ENCODE assay signal across 8 cellular contexts in the genomic region with DNA sequence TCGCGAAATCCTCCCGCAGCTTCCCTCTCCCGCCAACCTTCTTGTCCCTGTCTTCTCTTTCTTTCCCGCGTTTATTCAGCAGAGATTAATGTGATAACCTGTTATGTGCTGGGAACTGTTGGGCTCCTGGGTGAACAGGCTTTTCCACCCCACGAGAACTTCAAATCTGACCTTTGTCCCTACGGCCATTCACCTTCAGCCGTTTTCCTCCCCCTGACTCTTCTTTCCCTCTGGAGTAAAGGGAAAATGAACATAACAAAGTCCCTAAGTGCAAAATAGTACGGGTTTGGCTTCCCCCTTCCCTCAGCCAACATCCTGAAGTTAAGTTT. TPM values are rescaled to one million over a fixed set of nuclear protein-coding genes. Genes with fewer than 3 reads are reported as not detected.
DNase-seq lines count a peak whose midpoint lies in the region; ATAC-seq and TF ChIP-seq lines count a peak whose summit lies in the region.

No MANE protein-coding gene starts in this region.

- ATAC-seq in CD8-positive, alpha-beta T cell = no peak
- no peak for ATAC-seq in HG02798 (IDR thresholded peaks at IDR 0.05; ENCODE audit: poor library complexity, unreplicated experiment)

- no peaks in the 10 kb centered on the region for H3K9me3 ChIP-seq in CD8-positive, alpha-beta T cell (ENCODE audit: low read length)
- H3K9me3 ChIP-seq in H9 (ENCODE audit: control insufficient read depth, low read depth, low read length) (no peaks in the 10 kb centered on the region), right atrium auricular region (no peaks in the 10 kb centered on the region), skeletal muscle satellite cell (replicated peaks; ENCODE audit: low read length) (no peaks in the 10 kb centered on the region)

- no peak overlapping the region for H2BK15ac ChIP-seq in H9 (ENCODE audit: low read depth, low read length)

- no peaks in the 10 kb centered on the region for H4K20me1 ChIP-seq in H9 (ENCODE audit: control insufficient read depth, insufficient read depth, insufficient read length)

- H3K4me3 Mint-ChIP-seq in CD8-positive, alpha-beta T cell = peak overlapping the region; percentile 84
- H3K4me3 Mint-ChIP-seq in H9 = peak overlapping the region; percentile 78 to 84
- H3K4me3 Mint-ChIP-seq in activated CD4-positive, alpha-beta memory T cell treated with anti-CD3 and anti-CD28 coated beads, Interleukin-2, amount 10 ng/mL, durations not matched to agents 7 days and 5 days = peak overlapping the region; percentile 73

- peak overlapping the region; percentile 64 for H3K4me3 ChIP-seq in CD8-positive, alpha-beta T cell (ENCODE audit: low read depth, low read length)
- peak overlapping the region; percentile 47 to 58 for H3K4me3 ChIP-seq in right atrium auricular region
- H3K4me3 ChIP-seq in skeletal muscle satellite cell (ENCODE audit: low read length) = peak overlapping the region; percentile 73

- H3K4me2 ChIP-seq in H9 (ENCODE audit: insufficient read depth, insufficient read length, low read length) (peak overlapping the region; percentile 88), skeletal muscle satellite cell (ENCODE audit: low read length) (peak overlapping the region; percentile 88)

- no peak overlapping the region for H2AFZ ChIP-seq in H9 (ENCODE audit: low read length)

- H3K9me3 Mint-ChIP-seq in CD8-positive, alpha-beta T cell = no peaks in the 10 kb centered on the region
- peaks cover 0 to 2% of the 10 kb centered on the region in 2 experiments; a peak in 1 of 5 replicates for H3K9me3 Mint-ChIP-seq in H9
- H3K9me3 Mint-ChIP-seq in activated CD4-positive, alpha-beta memory T cell treated with anti-CD3 and anti-CD28 coated beads, Interleukin-2, amount 10 ng/mL, durations not matched to agents 7 days and 5 days = no peaks in the 10 kb centered on the region

- WGBS in H9 (ENCODE audit: extremely low coverage, insufficient read length, low lambda C conversion rate) = no CpG with 5 or more reads among the region's 10 CpGs

- H4K91ac ChIP-seq in H9 (ENCODE audit: insufficient read length, low read depth, low read length) = no peak overlapping the region

- H3K36me3 ChIP-seq in CD8-positive, alpha-beta T cell (ENCODE audit: insufficient read depth, low read length) = no peaks in the 10 kb centered on the region
- H3K36me3 ChIP-seq in right atrium auricular region (no peaks in the 10 kb centered on the region), skeletal muscle satellite cell (ENCODE audit: insufficient read depth, low read length) (no peaks in the 10 kb centered on the region)

- POLR2A ChIA-PET in CD8-positive, alpha-beta T cell (lab: Charles Lee) = interaction anchor here (0.9 to 1.5 kb wide), 4 partner anchors 15 to 25 kb away, joined by 3 to 6 read pairs (median 4); a partner anchor contains a TSS
- POLR2A ChIA-PET in activated CD4-positive, alpha-beta memory T cell treated with anti-CD3 and anti-CD28 coated beads, Interleukin-2, amount 10 ng/mL, durations not matched to agents 7 days and 5 days (lab: Charles Lee) = interaction anchor here (1.2 to 2.5 kb wide), 8 partner anchors 11 to 228 kb away, joined by 3 to 28 read pairs (median 6); a partner anchor contains a TSS

- no peak overlapping the region for H3T11ph ChIP-seq in H9 (ENCODE audit: low read length)

- no peaks in the 10 kb centered on the region for H3K79me1 ChIP-seq in H9 (ENCODE audit: insufficient read depth, low read depth, low read length, poor library complexity, severe bottlenecking)

- CTCF ChIA-PET in CD8-positive, alpha-beta T cell (lab: Charles Lee) = interaction anchor here (1.1 to 1.6 kb wide), 3 partner anchors 10 to 24 kb away, joined by 3 to 4 read pairs (median 4); no protein-coding TSS in a partner anchor
- CTCF ChIA-PET in activated CD4-positive, alpha-beta memory T cell treated with anti-CD3 and anti-CD28 coated beads, Interleukin-2, amount 10 ng/mL, durations not matched to agents 7 days and 5 days (lab: Charles Lee) = interaction anchor here (0.7 to 1.8 kb wide), 10 partner anchors 9 to 440 kb away, joined by 3 to 13 read pairs (median 4); a partner anchor contains a TSS

- peaks cover 6% of the 10 kb centered on the region for H3K4me1 ChIP-seq in CD8-positive, alpha-beta T cell (ENCODE audit: insufficient read depth, low read length)
- no peaks in the 10 kb centered on the region for H3K4me1 ChIP-seq in H9 (ENCODE audit: insufficient read depth, low read length)
- peaks cover 0 to 5% of the 10 kb centered on the region in 2 donors for H3K4me1 ChIP-seq in right atrium auricular region
- H3K4me1 ChIP-seq in skeletal muscle satellite cell (ENCODE audit: control insufficient read depth, insufficient read depth, low read length) = peaks cover 6% of the 10 kb centered on the region

- peaks cover 23% of the 10 kb centered on the region for H3K4me1 Mint-ChIP-seq in CD8-positive, alpha-beta T cell (ENCODE audit: low read depth)
- H3K4me1 Mint-ChIP-seq in H9 = peaks cover 9 to 15% of the 10 kb centered on the region in 2 experiments
- H3K4me1 Mint-ChIP-seq in activated CD4-positive, alpha-beta memory T cell treated with anti-CD3 and anti-CD28 coated beads, Interleukin-2, amount 10 ng/mL, durations not matched to agents 7 days and 5 days = peaks cover 13% of the 10 kb centered on the region

- H3K36me3 Mint-ChIP-seq in CD8-positive, alpha-beta T cell = peaks cover 2% of the 10 kb centered on the region
- H3K36me3 Mint-ChIP-seq in H9 (ENCODE audit: insufficient read depth in 1 of 3, low read depth in 3 of 3) = no peaks in the 10 kb centered on the region; a peak in 1 of 7 replicates
- peaks cover 3% of the 10 kb centered on the region for H3K36me3 Mint-ChIP-seq in activated CD4-positive, alpha-beta memory T cell treated with anti-CD3 and anti-CD28 coated beads, Interleukin-2, amount 10 ng/mL, durations not matched to agents 7 days and 5 days (ENCODE audit: low read depth)

- no peak overlapping the region for H2AK5ac ChIP-seq in H9 (ENCODE audit: insufficient read length, low read length)

- no peak for DNase-seq in CD8-positive, alpha-beta T cell
- DNase-seq in H9 (no peak), right atrium auricular region (ENCODE audit: low spot score) (no peak), cerebellar cortex (ENCODE audit: low spot score) (no peak), AG08395 (ENCODE audit: low spot score) (no peak)
- DNase-seq in activated CD4-positive, alpha-beta memory T cell treated with anti-CD3 and anti-CD28 coated beads, Interleukin-2, amount 10 ng/mL, durations not matched to agents 7 days and 5 days = no peak

- no peaks in the 10 kb centered on the region for H3K79me2 ChIP-seq in H9 (ENCODE audit: insufficient read depth, low read length)

- H2BK20ac ChIP-seq in H9 (ENCODE audit: low read depth, low read length, poor library complexity, severe bottlenecking) = no peak overlapping the region

- peak overlapping the region; percentile 87; the same call in 1 of the 2 replicates for H3K14ac ChIP-seq in H9 (ENCODE audit: insufficient read depth, low read length)

- peak overlapping the region; percentile 86 for H3K9ac ChIP-seq in H9 (ENCODE audit: extremely low read depth, insufficient read length, low read length)
- H3K9ac ChIP-seq in skeletal muscle satellite cell (ENCODE audit: low read depth, low read length) = peak overlapping the region; percentile 80

- no peak for TF ChIP-seq CTCF in CD8-positive, alpha-beta T cell (IDR thresholded peaks at IDR 0.05)
- no peak for TF ChIP-seq CTCF in H9 (conservative IDR thresholded peaks at IDR 0.05)
- TF ChIP-seq CTCF in right atrium auricular region (IDR thresholded peaks at IDR 0.05) = no peak

- intact Hi-C loops in CD8-positive, alpha-beta T cell (cut with DNase I, micrococcal nuclease) = loop anchor here (1.0 to 10.0 kb wide), 3 partner anchors 9 to 776 kb away; a partner anchor contains a TSS

- H3K18ac ChIP-seq in H9 (ENCODE audit: insufficient read length, low read depth, low read length) = peak overlapping the region; percentile 80

- H2BK12ac ChIP-seq in H9 (ENCODE audit: insufficient read length, low read depth, low read length) = no peak overlapping the region

- H3K23ac ChIP-seq in H9 (ENCODE audit: insufficient read length, low read depth, low read length) = no peak overlapping the region

- no peaks in the 10 kb centered on the region for H3K27me3 Mint-ChIP-seq in CD8-positive, alpha-beta T cell (ENCODE audit: low read depth)
- H3K27me3 Mint-ChIP-seq in H9 (ENCODE audit: low read depth) = peaks cover 2% of the 10 kb centered on the region; the same call in 1 of the 2 replicates
- peaks cover 2% of the 10 kb centered on the region for H3K27me3 Mint-ChIP-seq in activated CD4-positive, alpha-beta memory T cell treated with anti-CD3 and anti-CD28 coated beads, Interleukin-2, amount 10 ng/mL, durations not matched to agents 7 days and 5 days

- H3K27me3 ChIP-seq in CD8-positive, alpha-beta T cell (ENCODE audit: insufficient read depth, low read length) = no peaks in the 10 kb centered on the region
- no peaks in the 10 kb centered on the region for H3K27me3 ChIP-seq in H9 (ENCODE audit: insufficient read depth, low read length)
- H3K27me3 ChIP-seq in right atrium auricular region = no peaks in the 10 kb centered on the region
- H3K27me3 ChIP-seq in skeletal muscle satellite cell (ENCODE audit: control insufficient read depth, insufficient read depth, low read length) = no peaks in the 10 kb centered on the region

- peaks cover 6% of the 10 kb centered on the region for H3K23me2 ChIP-seq in H9 (ENCODE audit: insufficient read length, low read depth, low read length, poor library complexity, severe bottlenecking)

- no peak overlapping the region for H3K56ac ChIP-seq in H9 (ENCODE audit: insufficient read length, low read depth, low read length)

- H3K27ac ChIP-seq in CD8-positive, alpha-beta T cell (ENCODE audit: low read depth, low read length) = peak overlapping the region; percentile 58
- H3K27ac ChIP-seq in H9 (ENCODE audit: insufficient read length, low read depth, low read length) (peak overlapping the region; percentile 73), right atrium auricular region (peak overlapping the region; percentile 85 to 87)

- H3K4ac ChIP-seq in H9 (ENCODE audit: low read depth, low read length) = no peak overlapping the region

- H3K27ac Mint-ChIP-seq in CD8-positive, alpha-beta T cell = peak overlapping the region; percentile 93
- H3K27ac Mint-ChIP-seq in H9 = peak overlapping the region; percentile 78 to 98 (median 90)
- peak overlapping the region; percentile 81 for H3K27ac Mint-ChIP-seq in activated CD4-positive, alpha-beta memory T cell treated with anti-CD3 and anti-CD28 coated beads, Interleukin-2, amount 10 ng/mL, durations not matched to agents 7 days and 5 days

- H2BK120ac ChIP-seq in H9 (ENCODE audit: low read depth, low read length, poor library complexity, severe bottlenecking) = peak overlapping the region; percentile 57

- H4K5ac ChIP-seq in H9 (ENCODE audit: insufficient read length, low read depth, low read length) = no peak overlapping the region

- H2BK5ac ChIP-seq in H9 (ENCODE audit: insufficient read length, low read length) = no peak overlapping the region

- H4K8ac ChIP-seq in H9 (replicated peaks; ENCODE audit: insufficient read length, low read depth, low read length) = no peak overlapping the region

RNA-seq across cellular contexts. Expression of a gene that starts 15.1 kb away (rescaled TPM):
- total RNA-seq in CD8-positive, alpha-beta T cell = 100 to 1,000 TPM; 111 to 121 TPM
- total RNA-seq in H9 (2021) = 432 and 437 TPM in 2 replicates
- 100 to 1,000 TPM; 227 TPM for total RNA-seq in activated CD4-positive, alpha-beta memory T cell treated with anti-CD3 and anti-CD28 coated beads, Interleukin-2, amount 10 ng/mL, durations not matched to agents 7 days and 5 days
- total RNA-seq in right atrium auricular region = 10 to 100 TPM; 17.9 to 19.2 TPM
- total RNA-seq in skeletal muscle satellite cell (2012; rRNA removed) = 111 and 169 TPM in 2 replicates

RNA-seq across cellular contexts. Expression of a gene that starts 24.1 kb away (rescaled TPM):
- total RNA-seq in CD8-positive, alpha-beta T cell = under 1 TPM; 0.19 to 0.30 TPM
- total RNA-seq in H9 (2021) (11.0 and 12.3 TPM in 2 replicates), right atrium auricular region (10 to 100 TPM in 1 of 2 donors, 1 to 10 TPM in 1; 6.9 to 10.1 TPM)
- 10 to 100 TPM; 12.4 TPM for total RNA-seq in activated CD4-positive, alpha-beta memory T cell treated with anti-CD3 and anti-CD28 coated beads, Interleukin-2, amount 10 ng/mL, durations not matched to agents 7 days and 5 days
- 12.2 and 14.9 TPM in 2 replicates for total RNA-seq in skeletal muscle satellite cell (2012; rRNA removed)

Comparison
In these comparisons a context has a peak if more than half of its experiments do, and no peak if none do; other contexts are left out.
1. RNA of a gene that starts 15.1 kb away (total RNA-seq): 432 to 437 TPM in H9, 227 TPM in activated CD4-positive, alpha-beta memory T cell treated with anti-CD3 and anti-CD28 coated beads, Interleukin-2, amount 10 ng/mL, durations not matched to agents 7 days and 5 days and 111 to 121 TPM in CD8-positive, alpha-beta T cell; 17.9 to 19.2 TPM in right atrium auricular region; every median in the first group is over 4 times any median in the second.
2. Peak in every context shown above with its lines, with median percentiles within 50 percentile points of each other: H3K27ac ChIP-seq, H3K4me3 ChIP-seq, H3K27ac Mint-ChIP-seq and H3K4me3 Mint-ChIP-seq.